Comparison of ENCODE assay signal across 24 cellular contexts in genomic region chr14:23175823-23176222, GRCh38. TPM values are rescaled to one million over a fixed set of nuclear protein-coding genes. Genes with fewer than 3 reads are reported as not detected.
DNase-seq lines count a peak whose midpoint lies in the region; ATAC-seq and TF ChIP-seq lines count a peak whose summit lies in the region.
"Had no signal": no experiment of that assay in that cellular context is flagged by ENCODE, and none has a peak within 500 bp of the region (broad histone marks: within the 10 kb centered on the region; RNA-seq: fewer than 3 reads in every experiment).

No MANE protein-coding gene starts in this region.

- H2BK15ac ChIP-seq in H9 (ENCODE audit: low read depth, low read length) = no peak overlapping the region

- no peaks in the 10 kb centered on the region for H3K23me2 ChIP-seq in H9 (ENCODE audit: insufficient read length, low read depth, low read length, poor library complexity, severe bottlenecking)

- no peaks in the 10 kb centered on the region for H3K9me3 ChIP-seq in H9 (ENCODE audit: control insufficient read depth, low read depth, low read length)
- H3K9me3 ChIP-seq: heart left ventricle, neutrophil had no signal

- H3K27ac ChIP-seq in H9 (ENCODE audit: insufficient read length, low read depth, low read length) = no peak overlapping the region
- H3K27ac ChIP-seq: heart left ventricle, neutrophil, WERI-Rb-1 had no signal

- H2BK12ac ChIP-seq in H9 (ENCODE audit: insufficient read length, low read depth, low read length) = peak overlapping the region; percentile 33

- peaks cover 16% of the 10 kb centered on the region; the same call in 1 of the 2 replicates for H3K79me2 ChIP-seq in H9 (ENCODE audit: insufficient read depth, low read length)

- WGBS in H9 (ENCODE audit: extremely low coverage, insufficient read length, low lambda C conversion rate) = no CpG with 5 or more reads among the region's 1 CpG

- no peaks in the 10 kb centered on the region for H3K27me3 Mint-ChIP-seq in H9 (ENCODE audit: low read depth)
- H3K27me3 Mint-ChIP-seq in dendritic cell treated with granulocyte-macrophage colony-stimulating factor and Interleukin-4, amounts not matched to agents 40 ng/mL and 50 ng/mL, for 4 days = no peaks in the 10 kb centered on the region

- H3K4me2 ChIP-seq in H9 (ENCODE audit: insufficient read depth, insufficient read length, low read length) = no peak overlapping the region

- H3K18ac ChIP-seq in H9 (ENCODE audit: insufficient read length, low read depth, low read length) = no peak overlapping the region

- no peak overlapping the region for H2BK20ac ChIP-seq in H9 (ENCODE audit: low read depth, low read length, poor library complexity, severe bottlenecking)

- H3K56ac ChIP-seq in H9 (ENCODE audit: insufficient read length, low read depth, low read length) = no peak overlapping the region

- no peak overlapping the region for H4K8ac ChIP-seq in H9 (replicated peaks; ENCODE audit: insufficient read length, low read depth, low read length)

- H3K27ac Mint-ChIP-seq in H9 = peak overlapping the region in 1 of 3 experiments; percentile 50; a peak in 1 of 7 replicates
- H3K27ac Mint-ChIP-seq in dendritic cell treated with granulocyte-macrophage colony-stimulating factor and Interleukin-4, amounts not matched to agents 40 ng/mL and 50 ng/mL, for 4 days = peak overlapping the region; percentile 74
- H3K27ac Mint-ChIP-seq: activated naive CD8-positive, alpha-beta T cell treated with anti-CD3 and anti-CD28 coated beads, Interleukin-2, amount 10 ng/mL, durations not matched to agents 7 days and 5 days; activated T-helper 1 cell treated with anti-CD3 and anti-CD28 coated beads, Interleukin-12 subunit alpha, Interleukin-12 subunit beta, Interleukin-2, Interleukin-4 antibody, amounts not matched to agents 30 ng/mL and 10 ng/mL and 1 ng/mL, durations not matched to agents 14 hours and 24 hours and 36 hours had no signal

- H2BK120ac ChIP-seq in H9 (ENCODE audit: low read depth, low read length, poor library complexity, severe bottlenecking) = no peak overlapping the region

- H2AK5ac ChIP-seq in H9 (ENCODE audit: insufficient read length, low read length) = no peak overlapping the region

- TF ChIP-seq CTCF in H9 (conservative IDR thresholded peaks at IDR 0.05) = no peak

- no peak overlapping the region for H3K9ac ChIP-seq in H9 (ENCODE audit: extremely low read depth, insufficient read length, low read length)

- no peaks in the 10 kb centered on the region for H3K9me3 Mint-ChIP-seq in H9
- H3K9me3 Mint-ChIP-seq in dendritic cell treated with granulocyte-macrophage colony-stimulating factor and Interleukin-4, amounts not matched to agents 40 ng/mL and 50 ng/mL, for 4 days = no peaks in the 10 kb centered on the region
- H3K9me3 Mint-ChIP-seq: activated naive CD8-positive, alpha-beta T cell treated with anti-CD3 and anti-CD28 coated beads, Interleukin-2, amount 10 ng/mL, durations not matched to agents 7 days and 5 days; activated T-helper 1 cell treated with anti-CD3 and anti-CD28 coated beads, Interleukin-12 subunit alpha, Interleukin-12 subunit beta, Interleukin-2, Interleukin-4 antibody, amounts not matched to agents 30 ng/mL and 10 ng/mL and 1 ng/mL, durations not matched to agents 14 hours and 24 hours and 36 hours had no signal

- H3K4me1 Mint-ChIP-seq in H9 = peaks cover 48 to 54% of the 10 kb centered on the region in 2 experiments
- H3K4me1 Mint-ChIP-seq in dendritic cell treated with granulocyte-macrophage colony-stimulating factor and Interleukin-4, amounts not matched to agents 40 ng/mL and 50 ng/mL, for 4 days (ENCODE audit: low read depth) = peaks cover 92% of the 10 kb centered on the region

- no peak overlapping the region for H2AFZ ChIP-seq in H9 (ENCODE audit: low read length)

- H4K91ac ChIP-seq in H9 (ENCODE audit: insufficient read length, low read depth, low read length) = no peak overlapping the region

- intact Hi-C loops in dendritic cell treated with granulocyte-macrophage colony-stimulating factor and Interleukin-4, amounts not matched to agents 40 ng/mL and 50 ng/mL, for 4 days (cut with micrococcal nuclease) = no loop called here

- H3K4me1 ChIP-seq in H9 (ENCODE audit: insufficient read depth, low read length) = peaks cover 7% of the 10 kb centered on the region; the same call in 1 of the 2 replicates

- DNase-seq in H9 (no peak), NCI-H69 (lab: John Stamatoyannopoulos, UW) (peak; percentile 28), myocyte (ENCODE audit: low read depth) (peak; percentile 21), cerebellum (ENCODE audit: low spot score) (no peak), inferior parietal cortex (ENCODE audit: extremely low spot score) (no peak), pons (ENCODE audit: low spot score) (no peak)
- DNase-seq: activated CD8-positive, alpha-beta memory T cell treated with anti-CD3 and anti-CD28 coated beads for 24 hours; activated naive CD8-positive, alpha-beta T cell treated with anti-CD3 and anti-CD28 coated beads, Interleukin-2, amount 10 ng/mL, durations not matched to agents 7 days and 5 days; GDM1; heart left ventricle; Karpas-422; NCI-H146; NCI-H524 treated with DMSO at 0.1 percent for 48 hours; stimulated activated CD4-positive, alpha-beta T cell treated with anti-CD3 and anti-CD28 coated beads, Interleukin-2, amount 100 ng/mL, for 24 hours; T-helper 1 cell; WERI-Rb-1 had no signal

- no peak overlapping the region for H3K4ac ChIP-seq in H9 (ENCODE audit: low read depth, low read length)

- ATAC-seq in HG02981 (IDR thresholded peaks at IDR 0.05; ENCODE audit: unreplicated experiment) = no peak
- ATAC-seq: heart left ventricle, Panc1, sciatic nerve had no signal

- no peak overlapping the region for H2BK5ac ChIP-seq in H9 (ENCODE audit: insufficient read length, low read length)

- peaks cover 5 to 28% (median 22%) of the 10 kb centered on the region in 3 experiments; a peak in 6 of 7 replicates for H3K36me3 Mint-ChIP-seq in H9 (ENCODE audit: insufficient read depth in 1 of 3, low read depth in 3 of 3)
- peaks cover 71% of the 10 kb centered on the region for H3K36me3 Mint-ChIP-seq in dendritic cell treated with granulocyte-macrophage colony-stimulating factor and Interleukin-4, amounts not matched to agents 40 ng/mL and 50 ng/mL, for 4 days (ENCODE audit: low read depth)
- H3K36me3 Mint-ChIP-seq: activated naive CD8-positive, alpha-beta T cell treated with anti-CD3 and anti-CD28 coated beads, Interleukin-2, amount 10 ng/mL, durations not matched to agents 7 days and 5 days had no signal

- no peak overlapping the region for H4K5ac ChIP-seq in H9 (ENCODE audit: insufficient read length, low read depth, low read length)

- no peak overlapping the region for H3T11ph ChIP-seq in H9 (ENCODE audit: low read length)

- H3K23ac ChIP-seq in H9 (ENCODE audit: insufficient read length, low read depth, low read length) = no peak overlapping the region

- H3K27me3 ChIP-seq in H9 (ENCODE audit: insufficient read depth, low read length) = no peaks in the 10 kb centered on the region
- H3K27me3 ChIP-seq: neutrophil had no signal

- H3K14ac ChIP-seq in H9 (ENCODE audit: insufficient read depth, low read length) = no peak overlapping the region

- H3K4me3 Mint-ChIP-seq in H9 = no peak overlapping the region; a peak in 1 of 5 replicates
- no peak overlapping the region for H3K4me3 Mint-ChIP-seq in dendritic cell treated with granulocyte-macrophage colony-stimulating factor and Interleukin-4, amounts not matched to agents 40 ng/mL and 50 ng/mL, for 4 days
- H3K4me3 Mint-ChIP-seq: activated naive CD8-positive, alpha-beta T cell treated with anti-CD3 and anti-CD28 coated beads, Interleukin-2, amount 10 ng/mL, durations not matched to agents 7 days and 5 days; activated T-helper 1 cell treated with anti-CD3 and anti-CD28 coated beads, Interleukin-12 subunit alpha, Interleukin-12 subunit beta, Interleukin-2, Interleukin-4 antibody, amounts not matched to agents 30 ng/mL and 10 ng/mL and 1 ng/mL, durations not matched to agents 14 hours and 24 hours and 36 hours had no signal

- H4K20me1 ChIP-seq in H9 (ENCODE audit: control insufficient read depth, insufficient read depth, insufficient read length) = no peaks in the 10 kb centered on the region

- peaks cover 5% of the 10 kb centered on the region for H3K79me1 ChIP-seq in H9 (ENCODE audit: insufficient read depth, low read depth, low read length, poor library complexity, severe bottlenecking)

RNA-seq across cellular contexts. Expression of gene SLC7A8, which starts 7.6 kb away (rescaled TPM):
- total RNA-seq in H9 (2021) (77.9 and 84.5 TPM in 2 replicates), myocyte (1.7 and 4.8 TPM in 2 replicates), cerebellum (12.1 TPM)
- 2.3 TPM for polyA plus RNA-seq in myocyte (2012)
- total RNA-seq: activated T-helper 1 cell treated with anti-CD3 and anti-CD28 coated beads, Interleukin-12 subunit alpha, Interleukin-12 subunit beta, Interleukin-2, Interleukin-4 antibody, amounts not matched to agents 30 ng/mL and 10 ng/mL and 1 ng/mL, durations not matched to agents 14 hours and 24 hours and 36 hours had no signal

RNA-seq across cellular contexts. Expression of gene CEBPE, which starts 56.8 kb away (rescaled TPM):
- not detected in 2 replicates for total RNA-seq in H9 (2021)
- total RNA-seq in myocyte = not detected in 2 replicates
- not detected for polyA plus RNA-seq in myocyte (2012)
- not detected for total RNA-seq in cerebellum
- total RNA-seq: activated T-helper 1 cell treated with anti-CD3 and anti-CD28 coated beads, Interleukin-12 subunit alpha, Interleukin-12 subunit beta, Interleukin-2, Interleukin-4 antibody, amounts not matched to agents 30 ng/mL and 10 ng/mL and 1 ng/mL, durations not matched to agents 14 hours and 24 hours and 36 hours; mesenteric fat pad had no signal
- polyA plus RNA-seq: heart left ventricle, keratinocyte had no signal

Comparison
In these comparisons a context has a peak if more than half of its experiments do, and no peak if none do; other contexts are left out.
1. DNase-seq: peak in NCI-H69 (single experiment) and myocyte (single experiment); none in H9 (single experiment), cerebellum (single experiment), inferior parietal cortex (single experiment) and pons (single experiment).